Comparison of ENCODE assay signal across 18 cellular contexts in genomic region chr12:47709277-47710048, GRCh38. TPM values are rescaled to one million over a fixed set of nuclear protein-coding genes. Genes with fewer than 3 reads are reported as not detected.
DNase-seq lines count a peak whose midpoint lies in the region; ATAC-seq, FAIRE-seq and TF ChIP-seq lines count a peak whose summit lies in the region.
"Had no signal": no experiment of that assay in that cellular context is flagged by ENCODE, and none has a peak within 500 bp of the region (broad histone marks: within the 10 kb centered on the region; RNA-seq: fewer than 3 reads in every experiment).

No MANE protein-coding gene starts in this region.

- TF ChIP-seq CTCF in GM12878 (IDR thresholded peaks at IDR 0.05 in 2 of 3, conservative IDR thresholded peaks at IDR 0.05 in 1 of 3; ENCODE audit: control insufficient read depth in 2 of 3, extremely low read depth in 1 of 3, insufficient read depth in 1 of 3, low read depth in 3 of 3, low read length in 3 of 3): no peak
- TF ChIP-seq CTCF in stomach (IDR thresholded peaks at IDR 0.05): no peak

- peak overlapping the region; percentile 15 for H3K4me2 ChIP-seq in GM12878 (ENCODE audit: control insufficient read depth, insufficient read depth)

- TF ChIP-seq EP300 in GM12878 (IDR thresholded peaks at IDR 0.05; ENCODE audit: borderline replicate concordance in 1 of 2, control insufficient read depth in 1 of 2, low read depth in 2 of 2, low read length in 2 of 2): no peak
- TF ChIP-seq EP300 in stomach (IDR thresholded peaks at IDR 0.05): no peak

- TF ChIP-seq POLR2A in GM12878 (IDR thresholded peaks at IDR 0.05; ENCODE audit: low read depth, low read length) (no peak), stomach (IDR thresholded peaks at IDR 0.05) (no peak)

- H3K9ac ChIP-seq in GM12878 (ENCODE audit: control insufficient read depth, insufficient read depth, low read length): no peak overlapping the region

- POLR2A ChIA-PET in GM12878 (lab: Charles Lee): interaction anchor here (0.8 to 1.1 kb wide), 2 partner anchors 8 to 27 kb away, joined by 3 to 4 read pairs; no protein-coding TSS in a partner anchor

- no TSS peak for BruUV-seq in GM12878 (replicated peaks; lab: Mats Ljungman, UMichigan)

- peak overlapping the region; percentile 64 for H3K27ac Mint-ChIP-seq in activated CD8-positive, alpha-beta memory T cell treated with anti-CD3 and anti-CD28 coated beads, Interleukin-2, amount 10 ng/mL, durations not matched to agents 7 days and 5 days
- peak overlapping the region; percentile 99 for H3K27ac Mint-ChIP-seq in stimulated activated memory B cell treated with anti-CD40 and anti-IgM and Interleukin-4, amounts not matched to agents 10 μg/mL and 1 μg/mL and 100 μg/mL, for 72 hours
- H3K27ac Mint-ChIP-seq: activated naive CD4-positive, alpha-beta T cell treated with anti-CD3 and anti-CD28 coated beads, Interleukin-2, amount 50 U/mL, for 24 hours had no signal

- H3K27me3 Mint-ChIP-seq in activated CD8-positive, alpha-beta memory T cell treated with anti-CD3 and anti-CD28 coated beads, Interleukin-2, amount 10 ng/mL, durations not matched to agents 7 days and 5 days: no peaks in the 10 kb centered on the region
- H3K27me3 Mint-ChIP-seq in stimulated activated memory B cell treated with anti-CD40 and anti-IgM and Interleukin-4, amounts not matched to agents 10 μg/mL and 1 μg/mL and 100 μg/mL, for 72 hours: no peaks in the 10 kb centered on the region
- H3K27me3 Mint-ChIP-seq: activated naive CD4-positive, alpha-beta T cell treated with anti-CD3 and anti-CD28 coated beads, Interleukin-2, amount 50 U/mL, for 24 hours had no signal

- no peaks in the 10 kb centered on the region for H3K9me3 ChIP-seq in GM12878 (replicated peaks; ENCODE audit: control insufficient read depth, insufficient read depth, low read length)
- no peaks in the 10 kb centered on the region for H3K9me3 ChIP-seq in stomach
- H3K9me3 ChIP-seq: pancreas had no signal

- H3K4me3 ChIP-seq in GM12878 (no peak overlapping the region), stomach (no peak overlapping the region)
- H3K4me3 ChIP-seq: pancreas, SK-N-MC had no signal

- H4K20me1 ChIP-seq in GM12878 (ENCODE audit: control insufficient read depth, insufficient read depth): no peaks in the 10 kb centered on the region

- peaks cover 32% of the 10 kb centered on the region for H3K4me1 ChIP-seq in GM12878 (ENCODE audit: control insufficient read depth, insufficient read depth, low read length)
- peaks cover 6 to 38% (median 22%) of the 10 kb centered on the region in 4 donors for H3K4me1 ChIP-seq in stomach

- peaks cover 22% of the 10 kb centered on the region for H3K79me2 ChIP-seq in GM12878 (ENCODE audit: control insufficient read depth, insufficient read depth, low read length)

- no peak for FAIRE-seq in GM12878 (lab: Jason Lieb, UNC)
- FAIRE-seq in HTR-8/SVneo (lab: Jason Lieb, UNC): no peak
- FAIRE-seq: A204.1, G401.6, HepG2, pancreas had no signal

- H3K9me3 Mint-ChIP-seq in activated CD8-positive, alpha-beta memory T cell treated with anti-CD3 and anti-CD28 coated beads, Interleukin-2, amount 10 ng/mL, durations not matched to agents 7 days and 5 days (ENCODE audit: low read depth): no peaks in the 10 kb centered on the region
- no peaks in the 10 kb centered on the region for H3K9me3 Mint-ChIP-seq in stimulated activated memory B cell treated with anti-CD40 and anti-IgM and Interleukin-4, amounts not matched to agents 10 μg/mL and 1 μg/mL and 100 μg/mL, for 72 hours
- H3K9me3 Mint-ChIP-seq: activated naive CD4-positive, alpha-beta T cell treated with anti-CD3 and anti-CD28 coated beads, Interleukin-2, amount 50 U/mL, for 24 hours had no signal

- in situ Hi-C loops in GM12878 (cut with MboI): loop anchor here (5.0 kb wide), 3 partner anchors 68 to 458 kb away; no protein-coding TSS in a partner anchor

- H3K36me3 ChIP-seq in GM12878 (ENCODE audit: control insufficient read depth in 2 of 2, insufficient read depth in 2 of 2, low read length in 1 of 2): no peaks in the 10 kb centered on the region
- H3K36me3 ChIP-seq in stomach: no peaks in the 10 kb centered on the region
- H3K36me3 ChIP-seq: pancreas had no signal

- no peak for ATAC-seq in activated CD8-positive, alpha-beta memory T cell treated with anti-CD3 and anti-CD28 coated beads, Interleukin-2, amount 10 ng/mL, durations not matched to agents 7 days and 5 days
- ATAC-seq in GM12878 (no peak), HG02642 (IDR thresholded peaks at IDR 0.05; ENCODE audit: poor library complexity, unreplicated experiment) (no peak)
- peak; percentile 66 for ATAC-seq in stimulated activated memory B cell treated with anti-CD40 and anti-IgM and Interleukin-4, amounts not matched to agents 10 μg/mL and 1 μg/mL and 100 μg/mL, for 72 hours
- ATAC-seq: HepG2, pancreas had no signal

- WGBS in GM12878 (ENCODE audit: insufficient coverage, insufficient replicate concordance, low lambda C conversion rate, missing lambda C conversion rate): 40% methylated on average over 5 of the region's 5 CpGs
- 79 to 90% (median 82%) methylated on average over 5 of the region's 5 CpGs for WGBS in stomach, 5 donors

- CTCF ChIA-PET in activated CD8-positive, alpha-beta memory T cell treated with anti-CD3 and anti-CD28 coated beads, Interleukin-2, amount 10 ng/mL, durations not matched to agents 7 days and 5 days (lab: Charles Lee): interaction anchor here (1.3 to 24.5 kb wide), 7 partner anchors 12 to 128 kb away, joined by 3 to 443 read pairs (median 13); partner anchors contain the start of gene SLC48A1
- CTCF ChIA-PET in GM12878 (lab: Yijun Ruan, JAX): interaction anchor here (1.2 to 9.7 kb wide), 7 partner anchors 12 to 131 kb away, joined by 4 to 102 read pairs (median 9); partner anchors contain the start of gene RAPGEF3

- peaks cover 5% of the 10 kb centered on the region for H3K36me3 Mint-ChIP-seq in activated CD8-positive, alpha-beta memory T cell treated with anti-CD3 and anti-CD28 coated beads, Interleukin-2, amount 10 ng/mL, durations not matched to agents 7 days and 5 days
- no peaks in the 10 kb centered on the region for H3K36me3 Mint-ChIP-seq in stimulated activated memory B cell treated with anti-CD40 and anti-IgM and Interleukin-4, amounts not matched to agents 10 μg/mL and 1 μg/mL and 100 μg/mL, for 72 hours
- H3K36me3 Mint-ChIP-seq: activated naive CD4-positive, alpha-beta T cell treated with anti-CD3 and anti-CD28 coated beads, Interleukin-2, amount 50 U/mL, for 24 hours had no signal

- intact Hi-C loops in GM12878 (cut with micrococcal nuclease; ENCODE audit: unreplicated experiment) (loop anchor here (10.0 kb wide), 1 partner anchor 1445 kb away; the partner anchor contains the start of gene SLC38A1), stomach (cut with DNase I; ENCODE audit: low total_unique reads) (loop anchor here (10.0 kb wide), 2 partner anchors 55 to 135 kb away; no protein-coding TSS in a partner anchor)

- SMC1A ChIA-PET in GM12878 (lab: Charles Lee; ENCODE audit: uncharacterized antibody, unreplicated experiment): interaction anchor here (0.6 to 10.8 kb wide), 7 partner anchors 33 to 548 kb away, joined by 3 to 129 read pairs (median 3); no protein-coding TSS in a partner anchor

- DNase-seq in activated CD8-positive, alpha-beta memory T cell treated with anti-CD3 and anti-CD28 coated beads, Interleukin-2, amount 10 ng/mL, durations not matched to agents 7 days and 5 days: no peak
- DNase-seq in activated CD8-positive, alpha-beta memory T cell treated with anti-CD3 and anti-CD28 coated beads, Interleukin-2, amount 50 U/mL, for 4 hours: no peak
- DNase-seq in NOMO-1 treated with dmso at 0.1 percent for 144 hours (lab: John Stamatoyannopoulos, UW; ENCODE audit: unreplicated experiment) (peak; percentile 55), GM12878 (ENCODE audit: low read depth, low spot score) (no peak), stomach (no peak), HTR-8/SVneo (ENCODE audit: insufficient read length, low spot score) (no peak)
- DNase-seq: HCEC 1CT; midbrain; pancreas; stimulated activated CD4-positive, alpha-beta T cell treated with anti-CD3 and anti-CD28 coated beads, Interleukin-4, amount 100 ng/mL, for 24 hours had no signal

- H3K27ac ChIP-seq in GM12878 (ENCODE audit: control insufficient read depth, insufficient read depth): no peak overlapping the region
- no peak overlapping the region for H3K27ac ChIP-seq in stomach
- H3K27ac ChIP-seq: pancreas, SK-N-MC had no signal

- H3K4me1 Mint-ChIP-seq in activated CD8-positive, alpha-beta memory T cell treated with anti-CD3 and anti-CD28 coated beads, Interleukin-2, amount 10 ng/mL, durations not matched to agents 7 days and 5 days: peaks cover 38% of the 10 kb centered on the region
- H3K4me1 Mint-ChIP-seq in stimulated activated memory B cell treated with anti-CD40 and anti-IgM and Interleukin-4, amounts not matched to agents 10 μg/mL and 1 μg/mL and 100 μg/mL, for 72 hours: peaks cover 74% of the 10 kb centered on the region

- no peak overlapping the region for H3K4me3 Mint-ChIP-seq in activated CD8-positive, alpha-beta memory T cell treated with anti-CD3 and anti-CD28 coated beads, Interleukin-2, amount 10 ng/mL, durations not matched to agents 7 days and 5 days
- H3K4me3 Mint-ChIP-seq in stimulated activated memory B cell treated with anti-CD40 and anti-IgM and Interleukin-4, amounts not matched to agents 10 μg/mL and 1 μg/mL and 100 μg/mL, for 72 hours: peak overlapping the region; percentile 49
- H3K4me3 Mint-ChIP-seq: activated naive CD4-positive, alpha-beta T cell treated with anti-CD3 and anti-CD28 coated beads, Interleukin-2, amount 50 U/mL, for 24 hours had no signal

- H3K27me3 ChIP-seq in GM12878 (replicated peaks in 1 of 2; ENCODE audit: control insufficient read depth in 2 of 2, insufficient read depth in 2 of 2, low read length in 1 of 2) (no peaks in the 10 kb centered on the region), stomach (no peaks in the 10 kb centered on the region)
- H3K27me3 ChIP-seq: pancreas had no signal

- TF ChIP-seq RAD21 in GM12878 (IDR thresholded peaks at IDR 0.05; ENCODE audit: insufficient read depth, low read depth, low read length): no peak

- H2AFZ ChIP-seq in GM12878 (ENCODE audit: control insufficient read depth, low read depth, low read length): no peak overlapping the region

- RAD21 ChIA-PET in GM12878 (lab: Charles Lee; ENCODE audit: unreplicated experiment): interaction anchor here (0.9 to 9.0 kb wide), 4 partner anchors 32 to 66 kb away, joined by 3 to 61 read pairs (median 5); no protein-coding TSS in a partner anchor

RNA-seq across cellular contexts. Expression of gene RPAP3, which starts 3.6 kb away (rescaled TPM):
- total RNA-seq in activated CD8-positive, alpha-beta memory T cell treated with anti-CD3 and anti-CD28 coated beads, Interleukin-2, amount 10 ng/mL, durations not matched to agents 7 days and 5 days: 10 to 100 TPM; 41.3 to 51.4 TPM
- total RNA-seq in GM12878 (2013; cell fraction: nucleolus; rRNA removed): 25.2 and 27.8 TPM in 2 replicates
- 17.4 and 19.1 TPM in 2 replicates for total RNA-seq in GM12878 (2014; rRNA removed)
- 34.5 and 36.9 TPM in 2 replicates for total RNA-seq in GM12878 (2014; rRNA removed; fragmentation: Illumina TruSeq; extraction: Trizol)
- total RNA-seq in GM12878 (2021): 31.2 and 32.3 TPM in 2 replicates
- polyA plus RNA-seq in GM12878 (2011; ENCODE audit: low read depth): 8.1 TPM
- polyA plus RNA-seq in GM12878 (2011; rRNA removed): 21.3 and 42.1 TPM in 2 replicates
- 5.6 and 6.2 TPM in 2 replicates for polyA plus RNA-seq in GM12878 (2011; cell fraction: cytosol; rRNA removed)
- polyA plus RNA-seq in GM12878 (2011; cell fraction: nucleus; rRNA removed): 6.8 and 9.0 TPM in 2 replicates
- 15.4 and 19.6 TPM in 2 replicates for polyA plus RNA-seq in GM12878 (2012)
- polyA plus RNA-seq in GM12878 (2014; fragmentation: Illumina TruSeq; extraction: Trizol): 49.1 and 52.8 TPM in 2 replicates
- 10 to 100 TPM; 14.1 to 24.5 TPM for polyA plus RNA-seq in GM12878 (2014; fragmentation: Nextera tagmentation; extraction: Ambion mirVana)
- polyA plus RNA-seq in GM12878 (2014; rRNA removed): 20.1 and 24.4 TPM in 2 replicates
- polyA plus RNA-seq in GM12878 (2016; fragmentation: Nextera tagmentation; extraction: Ambion mirVana): 10 to 100 TPM; 49.8 to 50.6 TPM
- polyA minus RNA-seq in GM12878 (2011; rRNA and poly(A)+ RNA removed): 8.3 and 15.1 TPM in 2 replicates
- polyA minus RNA-seq in GM12878 (2011; cell fraction: cytosol; rRNA and poly(A)+ RNA removed): 5.7 and 8.9 TPM in 2 replicates
- 7.7 and 13.3 TPM in 2 replicates for polyA minus RNA-seq in GM12878 (2011; cell fraction: nucleus; rRNA and poly(A)+ RNA removed)
- 10 to 100 TPM in 4 of 5 donors, 1 to 10 TPM in 1; 3.5 to 47.4 (median 17.3) TPM for total RNA-seq in stomach
- polyA plus RNA-seq in stomach: 10 to 100 TPM in 1 of 3 donors, 1 to 10 TPM in 2; 7.9 to 10.8 (median 8.5) TPM

RNA-seq across cellular contexts. Expression of gene ENDOU, which starts 15.8 kb away (rescaled TPM):
- total RNA-seq in activated CD8-positive, alpha-beta memory T cell treated with anti-CD3 and anti-CD28 coated beads, Interleukin-2, amount 10 ng/mL, durations not matched to agents 7 days and 5 days: not detected
- not detected in 2 replicates for total RNA-seq in GM12878 (2013; cell fraction: nucleolus; rRNA removed)
- 0.17 TPM in 1 of 2 replicates, not detected in the other for total RNA-seq in GM12878 (2014; rRNA removed)
- 0.09 TPM in 1 of 2 replicates, not detected in the other for total RNA-seq in GM12878 (2014; rRNA removed; fragmentation: Illumina TruSeq; extraction: Trizol)
- total RNA-seq in GM12878 (2021): 0.21 TPM in 1 of 2 replicates, not detected in the other
- 0.13 TPM for polyA plus RNA-seq in GM12878 (2011; ENCODE audit: low read depth)
- 0.03 TPM in 1 of 2 replicates, not detected in the other for polyA plus RNA-seq in GM12878 (2011; rRNA removed)
- not detected in 2 replicates for polyA plus RNA-seq in GM12878 (2011; cell fraction: cytosol; rRNA removed)
- 0.09 TPM in 1 of 2 replicates, not detected in the other for polyA plus RNA-seq in GM12878 (2011; cell fraction: nucleus; rRNA removed)
- polyA plus RNA-seq in GM12878 (2012): 0.16 TPM in 1 of 2 replicates, not detected in the other
- polyA plus RNA-seq in GM12878 (2014; fragmentation: Illumina TruSeq; extraction: Trizol): 0.10 and 0.19 TPM in 2 replicates
- polyA plus RNA-seq in GM12878 (2014; fragmentation: Nextera tagmentation; extraction: Ambion mirVana): under 1 TPM in 1 of 2 experiments, not detected in 1; 0.15 TPM
- polyA plus RNA-seq in GM12878 (2014; rRNA removed): 0.08 and 0.11 TPM in 2 replicates
- not detected for polyA plus RNA-seq in GM12878 (2016; fragmentation: Nextera tagmentation; extraction: Ambion mirVana)
- polyA minus RNA-seq in GM12878 (2011; rRNA and poly(A)+ RNA removed): not detected in 2 replicates
- not detected in 2 replicates for polyA minus RNA-seq in GM12878 (2011; cell fraction: cytosol; rRNA and poly(A)+ RNA removed)
- not detected in 2 replicates for polyA minus RNA-seq in GM12878 (2011; cell fraction: nucleus; rRNA and poly(A)+ RNA removed)
- total RNA-seq in stomach: 1 to 10 TPM in 1 of 5 donors, not detected in 4; 1.8 TPM
- 1 to 10 TPM in 1 of 3 donors, not detected in 2; 7.6 TPM for polyA plus RNA-seq in stomach
- total RNA-seq: HepG2, kidney epithelial cell had no signal
- polyA plus RNA-seq: HepG2 had no signal

RNA-seq across cellular contexts. Expression of gene RAPGEF3, which starts 49.2 kb away (rescaled TPM):
- 1 to 10 TPM; 1.5 to 1.9 TPM for total RNA-seq in activated CD8-positive, alpha-beta memory T cell treated with anti-CD3 and anti-CD28 coated beads, Interleukin-2, amount 10 ng/mL, durations not matched to agents 7 days and 5 days
- 4.6 and 5.7 TPM in 2 replicates for total RNA-seq in GM12878 (2013; cell fraction: nucleolus; rRNA removed)
- total RNA-seq in GM12878 (2014; rRNA removed) (0.27 and 0.28 TPM in 2 replicates), GM12878 (2014; rRNA removed; fragmentation: Illumina TruSeq; extraction: Trizol) (0.09 and 0.18 TPM in 2 replicates), GM12878 (2021) (0.64 and 0.88 TPM in 2 replicates), stomach (100 to 1,000 TPM in 1 of 5 donors, 10 to 100 TPM in 4; 15.9 to 114 (median 25.0) TPM)
- 0.38 TPM for polyA plus RNA-seq in GM12878 (2011; ENCODE audit: low read depth)
- polyA plus RNA-seq in GM12878 (2011; rRNA removed) (0.30 and 0.68 TPM in 2 replicates), GM12878 (2014; fragmentation: Illumina TruSeq; extraction: Trizol) (0.17 and 0.34 TPM in 2 replicates), GM12878 (2014; fragmentation: Nextera tagmentation; extraction: Ambion mirVana) (under 1 TPM in 1 of 2 experiments, not detected in 1; 0.02 TPM), GM12878 (2014; rRNA removed) (0.63 and 0.92 TPM in 2 replicates), GM12878 (2016; fragmentation: Nextera tagmentation; extraction: Ambion mirVana) (under 1 TPM in 1 of 2 experiments, not detected in 1; 0.27 TPM), stomach (10 to 100 TPM; 21.2 to 33.1 (median 22.9) TPM)
- 0.63 and 0.94 TPM in 2 replicates for polyA plus RNA-seq in GM12878 (2011; cell fraction: cytosol; rRNA removed)
- polyA plus RNA-seq in GM12878 (2011; cell fraction: nucleus; rRNA removed): 3.4 and 4.8 TPM in 2 replicates
- polyA plus RNA-seq in GM12878 (2012): 0.81 and 0.97 TPM in 2 replicates
- polyA minus RNA-seq in GM12878 (2011; rRNA and poly(A)+ RNA removed): 0.22 and 1.5 TPM in 2 replicates
- polyA minus RNA-seq in GM12878 (2011; cell fraction: cytosol; rRNA and poly(A)+ RNA removed): 1.7 TPM in 1 of 2 replicates, not detected in the other
- polyA minus RNA-seq in GM12878 (2011; cell fraction: nucleus; rRNA and poly(A)+ RNA removed): 1.3 and 3.1 TPM in 2 replicates
